1 cellular context compared by ENCODE assay signal in the genomic region with DNA sequence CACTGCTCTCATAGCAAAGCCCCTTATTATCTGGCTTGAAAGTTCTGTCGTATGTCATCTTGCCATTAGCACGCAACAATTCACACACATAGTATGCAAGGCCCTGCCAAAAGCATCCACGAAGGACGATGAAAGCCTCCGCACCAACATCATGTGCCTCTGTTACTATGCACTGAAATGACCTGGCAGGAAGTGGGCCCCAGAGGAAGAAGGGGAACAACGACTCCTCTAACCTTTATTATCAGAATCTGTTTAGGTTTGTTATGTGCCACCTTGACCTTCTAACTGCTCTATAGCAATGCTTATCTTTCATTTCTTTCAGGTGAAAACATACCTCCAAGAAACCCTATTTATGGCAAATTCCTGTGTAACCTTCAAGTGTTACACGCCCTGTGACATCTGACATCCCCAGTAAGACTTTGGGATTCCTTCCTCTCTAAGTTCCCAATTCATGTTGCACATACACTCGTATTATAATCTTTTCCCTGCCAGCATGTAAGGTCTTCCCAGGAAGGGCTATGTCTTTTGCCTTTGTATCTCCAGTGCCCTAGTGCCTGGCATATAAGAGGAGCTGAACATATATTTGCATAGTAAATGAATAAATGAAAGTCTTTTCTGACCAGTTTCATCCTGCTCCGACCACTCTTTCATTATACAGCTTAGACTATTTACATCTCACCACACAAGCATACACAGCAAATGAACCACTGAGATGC.
TF ChIP-seq lines count a peak whose summit lies in the region.

No MANE protein-coding gene starts in this region.

TF ChIP-seq in K562, 482 proteins besides CTCF, POLR2A, EP300 and RAD21 (continued from another document and continues in another):
- TF ChIP-seq, protein P1, sequence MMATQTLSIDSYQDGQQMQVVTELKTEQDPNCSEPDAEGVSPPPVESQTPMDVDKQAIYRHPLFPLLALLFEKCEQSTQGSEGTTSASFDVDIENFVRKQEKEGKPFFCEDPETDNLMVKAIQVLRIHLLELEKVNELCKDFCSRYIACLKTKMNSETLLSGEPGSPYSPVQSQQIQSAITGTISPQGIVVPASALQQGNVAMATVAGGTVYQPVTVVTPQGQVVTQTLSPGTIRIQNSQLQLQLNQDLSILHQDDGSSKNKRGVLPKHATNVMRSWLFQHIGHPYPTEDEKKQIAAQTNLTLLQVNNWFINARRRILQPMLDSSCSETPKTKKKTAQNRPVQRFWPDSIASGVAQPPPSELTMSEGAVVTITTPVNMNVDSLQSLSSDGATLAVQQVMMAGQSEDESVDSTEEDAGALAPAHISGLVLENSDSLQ (IDR thresholded peaks at IDR 0.05): peak; percentile 10; the same call in 1 of the 2 replicates
- TF ChIP-seq, protein P2, sequence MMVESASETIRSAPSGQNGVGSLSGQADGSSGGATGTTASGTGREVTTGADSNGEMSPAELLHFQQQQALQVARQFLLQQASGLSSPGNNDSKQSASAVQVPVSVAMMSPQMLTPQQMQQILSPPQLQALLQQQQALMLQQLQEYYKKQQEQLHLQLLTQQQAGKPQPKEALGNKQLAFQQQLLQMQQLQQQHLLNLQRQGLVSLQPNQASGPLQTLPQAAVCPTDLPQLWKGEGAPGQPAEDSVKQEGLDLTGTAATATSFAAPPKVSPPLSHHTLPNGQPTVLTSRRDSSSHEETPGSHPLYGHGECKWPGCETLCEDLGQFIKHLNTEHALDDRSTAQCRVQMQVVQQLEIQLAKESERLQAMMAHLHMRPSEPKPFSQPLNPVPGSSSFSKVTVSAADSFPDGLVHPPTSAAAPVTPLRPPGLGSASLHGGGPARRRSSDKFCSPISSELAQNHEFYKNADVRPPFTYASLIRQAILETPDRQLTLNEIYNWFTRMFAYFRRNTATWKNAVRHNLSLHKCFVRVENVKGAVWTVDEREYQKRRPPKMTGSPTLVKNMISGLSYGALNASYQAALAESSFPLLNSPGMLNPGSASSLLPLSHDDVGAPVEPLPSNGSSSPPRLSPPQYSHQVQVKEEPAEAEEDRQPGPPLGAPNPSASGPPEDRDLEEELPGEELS (CRISPR knock-in tag; IDR thresholded peaks at IDR 0.05; ENCODE audit: borderline replicate concordance): no peak
- TF ChIP-seq NELFE (IDR thresholded peaks at IDR 0.05; ENCODE audit: insufficient read depth, insufficient read length) (no peak), XRCC4 (IDR thresholded peaks at IDR 0.05; ENCODE audit: extremely low read depth, insufficient read depth, insufficient read length) (no peak), ZFP36 (IDR thresholded peaks at IDR 0.05; ENCODE audit: low read depth, low read length, partially characterized antibody) (no peak), STAG1 (CRISPR knock-in tag; IDR thresholded peaks at IDR 0.05; ENCODE audit: borderline replicate concordance) (no peak), ZNF431 (CRISPR knock-in tag; IDR thresholded peaks at IDR 0.05) (no peak), EZH2 (IDR thresholded peaks at IDR 0.05; ENCODE audit: borderline replicate concordance, low read depth, low read length) (no peak), RBBP5 (IDR thresholded peaks at IDR 0.05; ENCODE audit: borderline replicate concordance, insufficient read depth, low read length, poor library complexity, severe bottlenecking) (no peak), POLR3A (IDR thresholded peaks at IDR 0.05; ENCODE audit: borderline replicate concordance, extremely low read depth, insufficient read depth, insufficient read length) (no peak), ZNF75A (CRISPR knock-in tag; IDR thresholded peaks at IDR 0.05) (no peak), ZNF436 (CRISPR knock-in tag; IDR thresholded peaks at IDR 0.05) (no peak), ZNF785 (CRISPR knock-in tag; IDR thresholded peaks at IDR 0.05) (no peak), ELF1 (tag; IDR thresholded peaks at IDR 0.05) (peak; percentile 53), PHB (CRISPR knock-in tag; IDR thresholded peaks at IDR 0.05) (no peak), DIDO1 (tag; IDR thresholded peaks at IDR 0.05; ENCODE audit: low read depth) (no peak), TGIF2 (CRISPR knock-in tag; IDR thresholded peaks at IDR 0.05) (no peak), ZNF232 (CRISPR knock-in tag; IDR thresholded peaks at IDR 0.05) (no peak), KLF16 (IDR thresholded peaks at IDR 0.05) (no peak), MEF2A (IDR thresholded peaks at IDR 0.05; ENCODE audit: control insufficient read depth, low read depth, low read length) (no peak), HMG20A (CRISPR knock-in tag; conservative IDR thresholded peaks at IDR 0.05) (no peak), BRCA1 (IDR thresholded peaks at IDR 0.05) (no peak), BRCA1 (CRISPR knock-in tag; IDR thresholded peaks at IDR 0.05) (no peak), RBM25 (IDR thresholded peaks at IDR 0.05; ENCODE audit: low read depth, low read length, severe bottlenecking) (no peak), ZNF282 (CRISPR knock-in tag; IDR thresholded peaks at IDR 0.05) (no peak), IFI16 (CRISPR knock-in tag; IDR thresholded peaks at IDR 0.05) (no peak), NR3C1 (CRISPR knock-in tag; IDR thresholded peaks at IDR 0.05) (no peak), MTA3 (IDR thresholded peaks at IDR 0.05; ENCODE audit: borderline replicate concordance) (peak; percentile 47; the same call in 1 of the 2 replicates), CXXC5 (CRISPR knock-in tag; IDR thresholded peaks at IDR 0.05) (peak; percentile 43; the same call in 1 of the 2 replicates), SNRNP70 (optimal IDR thresholded peaks at IDR 0.05; ENCODE audit: low read depth, low read length) (no peak), ZNF766 (CRISPR knock-in tag; conservative IDR thresholded peaks at IDR 0.05) (no peak), RFX1 (IDR thresholded peaks at IDR 0.05) (no peak), RBM39 (optimal IDR thresholded peaks at IDR 0.05; ENCODE audit: low read depth, low read length) (no peak), BACH1 (tag; IDR thresholded peaks at IDR 0.05) (no peak)
- TF ChIP-seq, protein P3, sequence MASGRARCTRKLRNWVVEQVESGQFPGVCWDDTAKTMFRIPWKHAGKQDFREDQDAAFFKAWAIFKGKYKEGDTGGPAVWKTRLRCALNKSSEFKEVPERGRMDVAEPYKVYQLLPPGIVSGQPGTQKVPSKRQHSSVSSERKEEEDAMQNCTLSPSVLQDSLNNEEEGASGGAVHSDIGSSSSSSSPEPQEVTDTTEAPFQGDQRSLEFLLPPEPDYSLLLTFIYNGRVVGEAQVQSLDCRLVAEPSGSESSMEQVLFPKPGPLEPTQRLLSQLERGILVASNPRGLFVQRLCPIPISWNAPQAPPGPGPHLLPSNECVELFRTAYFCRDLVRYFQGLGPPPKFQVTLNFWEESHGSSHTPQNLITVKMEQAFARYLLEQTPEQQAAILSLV (tag; IDR thresholded peaks at IDR 0.05): 0 out of 2 replicates have a peak, but pooled peaks have one; percentile 16
- TF ChIP-seq, protein P4, sequence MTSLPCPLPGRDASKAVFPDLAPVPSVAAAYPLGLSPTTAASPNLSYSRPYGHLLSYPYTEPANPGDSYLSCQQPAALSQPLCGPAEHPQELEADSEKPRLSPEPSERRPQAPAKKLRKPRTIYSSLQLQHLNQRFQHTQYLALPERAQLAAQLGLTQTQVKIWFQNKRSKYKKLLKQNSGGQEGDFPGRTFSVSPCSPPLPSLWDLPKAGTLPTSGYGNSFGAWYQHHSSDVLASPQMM (CRISPR knock-in tag; IDR thresholded peaks at IDR 0.05): no peak
- TF ChIP-seq, protein P5, sequence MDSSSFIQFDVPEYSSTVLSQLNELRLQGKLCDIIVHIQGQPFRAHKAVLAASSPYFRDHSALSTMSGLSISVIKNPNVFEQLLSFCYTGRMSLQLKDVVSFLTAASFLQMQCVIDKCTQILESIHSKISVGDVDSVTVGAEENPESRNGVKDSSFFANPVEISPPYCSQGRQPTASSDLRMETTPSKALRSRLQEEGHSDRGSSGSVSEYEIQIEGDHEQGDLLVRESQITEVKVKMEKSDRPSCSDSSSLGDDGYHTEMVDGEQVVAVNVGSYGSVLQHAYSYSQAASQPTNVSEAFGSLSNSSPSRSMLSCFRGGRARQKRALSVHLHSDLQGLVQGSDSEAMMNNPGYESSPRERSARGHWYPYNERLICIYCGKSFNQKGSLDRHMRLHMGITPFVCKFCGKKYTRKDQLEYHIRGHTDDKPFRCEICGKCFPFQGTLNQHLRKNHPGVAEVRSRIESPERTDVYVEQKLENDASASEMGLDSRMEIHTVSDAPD (CRISPR knock-in tag; IDR thresholded peaks at IDR 0.05): no peak
- TF ChIP-seq, protein P6, sequence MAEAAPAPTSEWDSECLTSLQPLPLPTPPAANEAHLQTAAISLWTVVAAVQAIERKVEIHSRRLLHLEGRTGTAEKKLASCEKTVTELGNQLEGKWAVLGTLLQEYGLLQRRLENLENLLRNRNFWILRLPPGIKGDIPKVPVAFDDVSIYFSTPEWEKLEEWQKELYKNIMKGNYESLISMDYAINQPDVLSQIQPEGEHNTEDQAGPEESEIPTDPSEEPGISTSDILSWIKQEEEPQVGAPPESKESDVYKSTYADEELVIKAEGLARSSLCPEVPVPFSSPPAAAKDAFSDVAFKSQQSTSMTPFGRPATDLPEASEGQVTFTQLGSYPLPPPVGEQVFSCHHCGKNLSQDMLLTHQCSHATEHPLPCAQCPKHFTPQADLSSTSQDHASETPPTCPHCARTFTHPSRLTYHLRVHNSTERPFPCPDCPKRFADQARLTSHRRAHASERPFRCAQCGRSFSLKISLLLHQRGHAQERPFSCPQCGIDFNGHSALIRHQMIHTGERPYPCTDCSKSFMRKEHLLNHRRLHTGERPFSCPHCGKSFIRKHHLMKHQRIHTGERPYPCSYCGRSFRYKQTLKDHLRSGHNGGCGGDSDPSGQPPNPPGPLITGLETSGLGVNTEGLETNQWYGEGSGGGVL (CRISPR knock-in tag; IDR thresholded peaks at IDR 0.05): no peak
- TF ChIP-seq, protein P7, sequence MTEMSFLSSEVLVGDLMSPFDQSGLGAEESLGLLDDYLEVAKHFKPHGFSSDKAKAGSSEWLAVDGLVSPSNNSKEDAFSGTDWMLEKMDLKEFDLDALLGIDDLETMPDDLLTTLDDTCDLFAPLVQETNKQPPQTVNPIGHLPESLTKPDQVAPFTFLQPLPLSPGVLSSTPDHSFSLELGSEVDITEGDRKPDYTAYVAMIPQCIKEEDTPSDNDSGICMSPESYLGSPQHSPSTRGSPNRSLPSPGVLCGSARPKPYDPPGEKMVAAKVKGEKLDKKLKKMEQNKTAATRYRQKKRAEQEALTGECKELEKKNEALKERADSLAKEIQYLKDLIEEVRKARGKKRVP (CRISPR knock-in tag; IDR thresholded peaks at IDR 0.05): 0 out of 2 replicates have a peak, but pooled peaks have one; percentile 15
- TF ChIP-seq, protein P8, sequence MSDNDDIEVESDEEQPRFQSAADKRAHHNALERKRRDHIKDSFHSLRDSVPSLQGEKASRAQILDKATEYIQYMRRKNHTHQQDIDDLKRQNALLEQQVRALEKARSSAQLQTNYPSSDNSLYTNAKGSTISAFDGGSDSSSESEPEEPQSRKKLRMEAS (CRISPR knock-in tag; IDR thresholded peaks at IDR 0.05): 0 out of 2 replicates have a peak, but pooled peaks have one; percentile 31
- TF ChIP-seq, protein P9, sequence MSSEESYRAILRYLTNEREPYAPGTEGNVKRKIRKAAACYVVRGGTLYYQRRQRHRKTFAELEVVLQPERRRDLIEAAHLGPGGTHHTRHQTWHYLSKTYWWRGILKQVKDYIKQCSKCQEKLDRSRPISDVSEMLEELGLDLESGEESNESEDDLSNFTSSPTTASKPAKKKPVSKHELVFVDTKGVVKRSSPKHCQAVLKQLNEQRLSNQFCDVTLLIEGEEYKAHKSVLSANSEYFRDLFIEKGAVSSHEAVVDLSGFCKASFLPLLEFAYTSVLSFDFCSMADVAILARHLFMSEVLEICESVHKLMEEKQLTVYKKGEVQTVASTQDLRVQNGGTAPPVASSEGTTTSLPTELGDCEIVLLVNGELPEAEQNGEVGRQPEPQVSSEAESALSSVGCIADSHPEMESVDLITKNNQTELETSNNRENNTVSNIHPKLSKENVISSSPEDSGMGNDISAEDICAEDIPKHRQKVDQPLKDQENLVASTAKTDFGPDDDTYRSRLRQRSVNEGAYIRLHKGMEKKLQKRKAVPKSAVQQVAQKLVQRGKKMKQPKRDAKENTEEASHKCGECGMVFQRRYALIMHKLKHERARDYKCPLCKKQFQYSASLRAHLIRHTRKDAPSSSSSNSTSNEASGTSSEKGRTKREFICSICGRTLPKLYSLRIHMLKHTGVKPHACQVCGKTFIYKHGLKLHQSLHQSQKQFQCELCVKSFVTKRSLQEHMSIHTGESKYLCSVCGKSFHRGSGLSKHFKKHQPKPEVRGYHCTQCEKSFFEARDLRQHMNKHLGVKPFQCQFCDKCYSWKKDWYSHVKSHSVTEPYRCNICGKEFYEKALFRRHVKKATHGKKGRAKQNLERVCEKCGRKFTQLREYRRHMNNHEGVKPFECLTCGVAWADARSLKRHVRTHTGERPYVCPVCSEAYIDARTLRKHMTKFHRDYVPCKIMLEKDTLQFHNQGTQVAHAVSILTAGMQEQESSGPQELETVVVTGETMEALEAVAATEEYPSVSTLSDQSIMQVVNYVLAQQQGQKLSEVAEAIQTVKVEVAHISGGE (CRISPR knock-in tag; IDR thresholded peaks at IDR 0.05): no peak
- TF ChIP-seq, protein P10, sequence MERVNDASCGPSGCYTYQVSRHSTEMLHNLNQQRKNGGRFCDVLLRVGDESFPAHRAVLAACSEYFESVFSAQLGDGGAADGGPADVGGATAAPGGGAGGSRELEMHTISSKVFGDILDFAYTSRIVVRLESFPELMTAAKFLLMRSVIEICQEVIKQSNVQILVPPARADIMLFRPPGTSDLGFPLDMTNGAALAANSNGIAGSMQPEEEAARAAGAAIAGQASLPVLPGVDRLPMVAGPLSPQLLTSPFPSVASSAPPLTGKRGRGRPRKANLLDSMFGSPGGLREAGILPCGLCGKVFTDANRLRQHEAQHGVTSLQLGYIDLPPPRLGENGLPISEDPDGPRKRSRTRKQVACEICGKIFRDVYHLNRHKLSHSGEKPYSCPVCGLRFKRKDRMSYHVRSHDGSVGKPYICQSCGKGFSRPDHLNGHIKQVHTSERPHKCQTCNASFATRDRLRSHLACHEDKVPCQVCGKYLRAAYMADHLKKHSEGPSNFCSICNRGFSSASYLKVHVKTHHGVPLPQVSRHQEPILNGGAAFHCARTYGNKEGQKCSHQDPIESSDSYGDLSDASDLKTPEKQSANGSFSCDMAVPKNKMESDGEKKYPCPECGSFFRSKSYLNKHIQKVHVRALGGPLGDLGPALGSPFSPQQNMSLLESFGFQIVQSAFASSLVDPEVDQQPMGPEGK (CRISPR knock-in tag; IDR thresholded peaks at IDR 0.05; ENCODE audit: borderline replicate concordance): no peak
- TF ChIP-seq, protein P11, sequence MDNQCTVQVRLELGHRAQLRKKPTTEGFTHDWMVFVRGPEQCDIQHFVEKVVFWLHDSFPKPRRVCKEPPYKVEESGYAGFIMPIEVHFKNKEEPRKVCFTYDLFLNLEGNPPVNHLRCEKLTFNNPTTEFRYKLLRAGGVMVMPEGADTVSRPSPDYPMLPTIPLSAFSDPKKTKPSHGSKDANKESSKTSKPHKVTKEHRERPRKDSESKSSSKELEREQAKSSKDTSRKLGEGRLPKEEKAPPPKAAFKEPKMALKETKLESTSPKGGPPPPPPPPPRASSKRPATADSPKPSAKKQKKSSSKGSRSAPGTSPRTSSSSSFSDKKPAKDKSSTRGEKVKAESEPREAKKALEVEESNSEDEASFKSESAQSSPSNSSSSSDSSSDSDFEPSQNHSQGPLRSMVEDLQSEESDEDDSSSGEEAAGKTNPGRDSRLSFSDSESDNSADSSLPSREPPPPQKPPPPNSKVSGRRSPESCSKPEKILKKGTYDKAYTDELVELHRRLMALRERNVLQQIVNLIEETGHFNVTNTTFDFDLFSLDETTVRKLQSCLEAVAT (IDR thresholded peaks at IDR 0.05): no peak
